Comparison of ENCODE assay signal across 11 cellular contexts in the genomic region with DNA sequence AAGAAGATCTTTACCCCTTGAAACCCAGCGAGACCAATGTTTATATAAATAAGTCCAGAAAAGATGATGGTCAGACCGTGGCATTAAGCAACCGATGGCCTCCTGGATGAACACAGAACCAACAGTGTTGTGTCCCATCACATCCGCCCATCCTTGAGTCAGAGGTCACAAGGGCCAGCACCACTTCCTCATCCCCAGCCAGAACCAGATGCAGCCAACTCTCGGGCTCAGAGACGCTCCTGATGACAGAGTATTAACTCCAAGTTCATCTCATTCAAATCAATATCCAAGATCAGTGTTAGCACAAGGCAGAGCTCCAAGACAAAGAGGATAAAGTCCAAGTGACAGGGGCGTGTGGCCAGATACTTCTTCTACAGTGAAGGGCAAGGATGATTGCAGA.
A peak's percentile ranks its signal among the peaks of the same experiment; 100 is the strongest.
DNase-seq lines count a peak whose midpoint lies in the region; ATAC-seq, FAIRE-seq and TF ChIP-seq lines count a peak whose summit lies in the region.
"Had no signal": no experiment of that assay in that cellular context is flagged by ENCODE, and none has a peak within 500 bp of the region (broad histone marks: within the 10 kb centered on the region; RNA-seq: fewer than 3 reads in every experiment).

No MANE protein-coding gene starts in this region.

- TF ChIP-seq POLR2A in suprapubic skin (IDR thresholded peaks at IDR 0.05): no peak

- intact Hi-C loops in lower lobe of right lung (cut with DNase I): no loop called here

- 57% methylated on average over 7 of the region's 7 CpGs for WGBS in suprapubic skin

- no peaks in the 10 kb centered on the region for H3K27me3 ChIP-seq in lower lobe of right lung (ENCODE audit: low read depth)
- no peaks in the 10 kb centered on the region for H3K27me3 ChIP-seq in suprapubic skin

- H3K4me3 Mint-ChIP-seq in IgD-negative memory B cell: peak overlapping the region in 2 of 4 donors; percentile 6 to 55

- H3K36me3 Mint-ChIP-seq in IgD-negative memory B cell: peaks cover 7% of the 10 kb centered on the region

- H3K27ac ChIP-seq in cingulate gyrus (ENCODE audit: low read depth, low read length): peak overlapping the region; percentile 32
- peak overlapping the region; percentile 56 for H3K27ac ChIP-seq in lower lobe of right lung
- peak overlapping the region; percentile 7 for H3K27ac ChIP-seq in suprapubic skin
- H3K27ac ChIP-seq: VCaP had no signal

- peak overlapping the region; percentile 43 to 78 (median 71) for H3K27ac Mint-ChIP-seq in IgD-negative memory B cell

- FAIRE-seq in RCC 7860 (lab: Jason Lieb, UNC): no peak
- FAIRE-seq: H54 had no signal

- H3K36me3 ChIP-seq in lower lobe of right lung (peaks cover 21% of the 10 kb centered on the region), suprapubic skin (peaks cover 22% of the 10 kb centered on the region)

- peaks cover 34 to 52% (median 46%) of the 10 kb centered on the region in 3 donors for H3K4me1 Mint-ChIP-seq in IgD-negative memory B cell

- H3K4me3 ChIP-seq in lower lobe of right lung: no peak overlapping the region
- H3K4me3 ChIP-seq in suprapubic skin: no peak overlapping the region

- no peaks in the 10 kb centered on the region for H3K27me3 Mint-ChIP-seq in IgD-negative memory B cell

- H3K9me3 ChIP-seq in lower lobe of right lung (no peaks in the 10 kb centered on the region), suprapubic skin (no peaks in the 10 kb centered on the region)

- H3K4me1 ChIP-seq in lower lobe of right lung: peaks cover 86% of the 10 kb centered on the region
- peaks cover 76% of the 10 kb centered on the region for H3K4me1 ChIP-seq in suprapubic skin

- TF ChIP-seq EP300 in suprapubic skin (IDR thresholded peaks at IDR 0.05): no peak

- ATAC-seq in lower lobe of right lung (peak; percentile 56 to 74), GM19455 (IDR thresholded peaks at IDR 0.05; ENCODE audit: unreplicated experiment) (no peak)

- no peaks in the 10 kb centered on the region for H3K9me3 Mint-ChIP-seq in IgD-negative memory B cell

- TF ChIP-seq CTCF in lower lobe of right lung (IDR thresholded peaks at IDR 0.05) (no peak), suprapubic skin (IDR thresholded peaks at IDR 0.05) (no peak)

- DNase-seq in lower lobe of right lung (peak; percentile 80), suprapubic skin (ENCODE audit: low spot score in 2 of 2) (no peak), RCC 7860 (ENCODE audit: low spot score) (no peak), DMS79 treated with DMSO at 0.1 percent for 48 hours (lab: John Stamatoyannopoulos, UW) (no peak)
- DNase-seq: activated gamma-delta T cell, NCI-H1105 had no signal
